In the genomic region with DNA sequence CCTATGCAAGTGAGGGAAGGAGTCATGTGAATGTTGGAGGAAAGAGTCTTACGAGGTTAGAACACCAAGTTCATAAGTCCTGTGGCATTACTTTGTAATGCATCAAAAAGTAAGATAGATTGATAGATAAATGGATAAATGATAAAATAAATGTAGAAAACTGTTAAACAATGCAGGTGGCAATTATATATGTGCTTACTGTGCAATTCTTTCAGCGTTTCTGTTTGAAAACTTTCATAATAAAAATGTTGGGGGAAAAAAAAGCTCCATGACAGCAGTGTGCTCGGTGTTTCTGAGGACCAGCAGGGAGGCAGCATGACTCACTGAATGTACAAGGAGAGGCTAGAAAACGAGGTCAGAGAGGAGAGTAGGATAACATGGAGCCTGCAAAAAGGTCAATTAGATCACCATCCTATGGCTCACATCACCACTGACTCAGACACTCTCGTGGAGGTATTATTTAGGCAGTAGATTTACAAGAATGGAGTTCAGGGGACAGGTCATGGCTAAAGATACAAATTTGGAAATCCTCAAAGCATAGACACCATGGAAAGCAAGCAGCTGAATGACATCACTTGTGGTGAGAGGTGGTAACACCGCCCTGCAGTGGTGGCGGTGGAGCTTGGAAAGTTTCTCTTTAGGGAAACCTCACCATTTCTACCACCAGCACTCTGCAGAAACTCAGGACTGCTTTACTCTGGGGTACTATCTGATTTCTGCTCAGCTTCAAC, we compare ENCODE assay signal across 11 cellular contexts.
DNase-seq lines count a peak whose midpoint lies in the region; ATAC-seq and TF ChIP-seq lines count a peak whose summit lies in the region.
"Had no signal": no experiment of that assay in that cellular context is flagged by ENCODE, and none has a peak within 500 bp of the region (broad histone marks: within the 10 kb centered on the region; RNA-seq: fewer than 3 reads in every experiment).

No MANE protein-coding gene starts in this region.

- no peaks in the 10 kb centered on the region for H3K27me3 ChIP-seq in upper lobe of right lung
- H3K27me3 ChIP-seq: esophagus muscularis mucosa had no signal

- peak; percentile 27 for DNase-seq in stimulated activated CD4-positive, alpha-beta T cell treated with anti-CD3 and anti-CD28 coated beads, Interleukin-15, amount 100 ng/mL, for 24 hours
- no peak for DNase-seq in stimulated activated CD4-positive, alpha-beta T cell treated with anti-CD3 and anti-CD28 coated beads, Interleukin-4, amount 100 ng/mL, for 24 hours
- peak; percentile 30 for DNase-seq in SW480 (ENCODE audit: low spot score)
- peak; percentile 16 for DNase-seq in fibroblast of gingiva (ENCODE audit: low read depth)
- DNase-seq in upper lobe of right lung = no peak
- no peak for DNase-seq in DMS 273 (lab: John Stamatoyannopoulos, UW; ENCODE audit: unreplicated experiment)
- no peak for DNase-seq in foreskin melanocyte
- DNase-seq: NCI-H1048 had no signal

- H3K4me1 ChIP-seq in upper lobe of right lung = no peaks in the 10 kb centered on the region
- H3K4me1 ChIP-seq: esophagus muscularis mucosa had no signal

- no peak overlapping the region for H3K27ac ChIP-seq in upper lobe of right lung
- H3K27ac ChIP-seq: esophagus muscularis mucosa, parathyroid adenoma had no signal

- no peak for TF ChIP-seq CTCF in upper lobe of right lung (IDR thresholded peaks at IDR 0.05)

- no peaks in the 10 kb centered on the region for H3K36me3 ChIP-seq in upper lobe of right lung
- H3K36me3 ChIP-seq: esophagus muscularis mucosa had no signal

- no peak overlapping the region for H3K4me3 ChIP-seq in upper lobe of right lung
- H3K4me3 ChIP-seq: esophagus muscularis mucosa had no signal

- intact Hi-C loops in upper lobe of right lung (cut with DNase I) = no loop called here

- H3K9me3 ChIP-seq in upper lobe of right lung = no peaks in the 10 kb centered on the region
- H3K9me3 ChIP-seq: esophagus muscularis mucosa had no signal

- ATAC-seq in upper lobe of right lung (peak; percentile 39), GM21423 (IDR thresholded peaks at IDR 0.05; ENCODE audit: unreplicated experiment) (no peak)

Comparison
In these comparisons a context has a peak if more than half of its experiments do, and no peak if none do; other contexts are left out.
1. DNase-seq: peak in stimulated activated CD4-positive, alpha-beta T cell treated with anti-CD3 and anti-CD28 coated beads, Interleukin-15, amount 100 ng/mL, for 24 hours (single experiment), SW480 (single experiment) and fibroblast of gingiva (single experiment); none in stimulated activated CD4-positive, alpha-beta T cell treated with anti-CD3 and anti-CD28 coated beads, Interleukin-4, amount 100 ng/mL, for 24 hours (single experiment), upper lobe of right lung (single experiment), DMS 273 (single experiment) and foreskin melanocyte (single experiment).